Comparison of ENCODE assay signal across 8 cellular contexts in the genomic region with DNA sequence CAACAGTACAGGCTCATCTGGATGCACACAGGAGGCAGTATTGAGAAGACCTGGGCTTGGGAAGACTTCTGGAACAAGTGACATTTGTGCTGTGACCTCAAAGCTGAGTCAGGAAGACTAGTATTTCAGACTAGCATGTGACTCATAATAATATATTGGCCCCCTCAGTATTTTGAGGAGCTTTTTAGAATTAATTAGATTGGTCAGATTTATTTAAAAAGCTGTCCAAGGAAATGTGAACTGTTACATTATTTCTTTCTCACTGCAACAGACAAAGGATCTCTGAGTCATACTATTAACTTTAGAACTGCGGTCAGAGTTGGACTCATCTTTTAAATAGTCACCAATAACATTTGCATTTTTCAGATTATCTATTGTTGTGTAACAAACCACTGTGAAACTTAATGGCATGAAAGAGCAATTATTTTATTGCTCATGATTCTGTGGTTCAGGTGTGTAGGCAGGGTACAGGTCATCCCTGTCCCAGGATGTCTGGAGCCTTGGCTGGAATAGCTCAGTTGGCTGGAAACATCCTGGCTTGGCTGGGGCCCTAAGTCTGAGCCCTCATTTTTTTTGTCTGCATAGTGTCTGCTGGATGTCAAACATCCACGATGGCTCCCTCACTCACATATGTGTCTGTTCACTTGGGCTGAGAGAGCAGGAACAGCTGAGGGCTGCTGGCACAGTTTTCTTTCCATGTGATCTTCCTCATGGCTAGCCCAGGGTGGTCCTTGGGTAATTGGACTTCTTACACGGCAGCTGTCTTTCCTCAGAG. TPM values are rescaled to one million over a fixed set of nuclear protein-coding genes. Genes with fewer than 3 reads are reported as not detected.
DNase-seq lines count a peak whose midpoint lies in the region; ATAC-seq lines count a peak whose summit lies in the region.

No MANE protein-coding gene starts in this region.

- no peak overlapping the region for H3K4me3 ChIP-seq in skeletal muscle cell (ENCODE audit: low read depth, low read length)

- peak; percentile 94 for DNase-seq in GM04504 (ENCODE audit: low read depth)
- DNase-seq in HT-29 (ENCODE audit: low spot score) = peak; percentile 4
- DNase-seq in skeletal muscle cell (ENCODE audit: low read depth) = peak; percentile 94
- no peak for DNase-seq in activated CD8-positive, alpha-beta memory T cell treated with anti-CD3 and anti-CD28 coated beads, Interleukin-2, amount 50 U/mL, for 48 hours
- no peak for DNase-seq in HuH-7 (ENCODE audit: low spot score)
- no peak for DNase-seq in NCI-H524 (lab: John Stamatoyannopoulos, UW)

- ATAC-seq in GM21723 (IDR thresholded peaks at IDR 0.05; ENCODE audit: unreplicated experiment) = peak; percentile 89
- ATAC-seq in esophagus mucosa = peak; percentile 89

RNA-seq across cellular contexts. Expression of a gene that starts 46.8 kb away (rescaled TPM):
- 12.6 and 16.1 TPM in 2 replicates for total RNA-seq in HT-29 (2014; rRNA removed; shearing (Covaris generic))
- total RNA-seq in esophagus mucosa = 43.4 TPM

Comparison
In these comparisons a context has a peak if more than half of its experiments do, and no peak if none do; other contexts are left out.
1. DNase-seq: peak in GM04504 (single experiment), HT-29 (single experiment) and skeletal muscle cell (single experiment); none in activated CD8-positive, alpha-beta memory T cell treated with anti-CD3 and anti-CD28 coated beads, Interleukin-2, amount 50 U/mL, for 48 hours (single experiment), HuH-7 (single experiment) and NCI-H524 (0 of 2).